20 cellular contexts compared by ENCODE assay signal in the genomic region with DNA sequence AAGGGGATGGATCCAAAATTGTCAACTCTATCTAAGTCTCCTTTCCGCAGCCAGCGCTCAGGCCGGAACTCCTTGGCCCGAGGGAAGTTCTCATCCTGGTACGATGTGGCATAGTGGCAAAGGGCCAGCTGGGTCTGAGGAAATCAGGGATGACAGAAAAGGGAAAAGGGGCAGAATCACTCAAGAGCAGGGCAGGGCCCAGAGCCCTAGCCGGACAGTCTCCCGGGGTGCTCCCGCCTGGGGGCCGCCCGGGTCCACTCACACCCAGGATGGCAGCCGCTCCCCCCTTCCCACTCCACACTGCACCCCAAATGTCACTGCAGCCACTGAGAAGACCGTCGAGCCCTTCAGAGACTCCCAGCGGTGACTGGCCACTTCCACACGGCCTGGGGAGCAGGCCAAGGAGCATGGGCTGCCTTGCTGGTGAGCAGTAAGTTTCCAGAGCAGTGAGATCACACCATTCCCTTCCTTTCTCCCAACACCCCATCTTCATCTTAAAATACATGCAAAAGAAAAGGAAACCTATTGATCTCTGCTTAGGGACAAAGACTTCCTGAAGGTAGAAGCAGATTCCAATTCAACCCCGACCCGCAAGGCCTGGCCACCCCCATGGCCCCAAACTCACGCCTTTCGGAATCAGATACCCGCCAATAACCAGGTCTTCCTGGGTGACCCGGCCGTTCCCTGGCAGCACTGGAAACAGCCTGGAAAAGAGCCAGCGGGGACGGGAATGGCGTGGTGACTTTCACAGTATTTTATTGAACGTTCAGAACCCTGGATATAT. TPM values are rescaled to one million over a fixed set of nuclear protein-coding genes. Genes with fewer than 3 reads are reported as not detected.
DNase-seq lines count a peak whose midpoint lies in the region; ATAC-seq and TF ChIP-seq lines count a peak whose summit lies in the region.
"Had no signal": no experiment of that assay in that cellular context is flagged by ENCODE, and none has a peak within 500 bp of the region (broad histone marks: within the 10 kb centered on the region; RNA-seq: fewer than 3 reads in every experiment).

No MANE protein-coding gene starts in this region.

- H3K4me3 ChIP-seq in GM23248 (peak overlapping the region; percentile 47), ascending aorta (peak overlapping the region in 1 of 2 donors; percentile 45), hepatocyte (no peak overlapping the region), skeletal muscle satellite cell (ENCODE audit: low read length) (no peak overlapping the region)

- H3K9me3 Mint-ChIP-seq in activated naive CD4-positive, alpha-beta T cell treated with anti-CD3 and anti-CD28 coated beads, Interleukin-2, amount 50 U/mL, for 72 hours: no peaks in the 10 kb centered on the region

- ATAC-seq in activated naive CD4-positive, alpha-beta T cell treated with anti-CD3 and anti-CD28 coated beads, Interleukin-2, amount 50 U/mL, for 72 hours: no peak
- ATAC-seq: activated T-cell treated with anti-CD3 and anti-CD28 coated beads, Interleukin-2, amount 50 U/mL, for 4 hours; HCT116 had no signal

- TF ChIP-seq CTCF in ascending aorta (IDR thresholded peaks at IDR 0.05) (no peak), hepatocyte (IDR thresholded peaks at IDR 0.05; ENCODE audit: poor library complexity) (no peak)

- WGBS in GM23248 (ENCODE audit: low coverage in 1 of 2, low lambda C conversion rate in 2 of 2, missing lambda C conversion rate in 2 of 2), 2 experiments: 45 to 49% methylated on average over 26 of the region's 26 CpGs
- WGBS in hepatocyte (ENCODE audit: low lambda C conversion rate, missing lambda C conversion rate): 87% methylated on average over 22 of the region's 26 CpGs

- H3K79me2 ChIP-seq in GM23248 (ENCODE audit: insufficient read depth) (no peaks in the 10 kb centered on the region), hepatocyte (no peaks in the 10 kb centered on the region)

- H3K4me2 ChIP-seq in GM23248 (ENCODE audit: unreplicated experiment) (peak overlapping the region; percentile 69), hepatocyte (no peak overlapping the region), skeletal muscle satellite cell (ENCODE audit: low read length) (peak overlapping the region; percentile 54)

- H3K27ac ChIP-seq in GM23248 (peak overlapping the region; percentile 53), ascending aorta (peak overlapping the region; percentile 59 to 67), hepatocyte (peak overlapping the region; percentile 22)
- H3K27ac ChIP-seq: C4-2B had no signal

- peaks cover 17% of the 10 kb centered on the region for H3K4me1 ChIP-seq in GM23248 (ENCODE audit: insufficient read depth)
- H3K4me1 ChIP-seq in ascending aorta: peaks cover 2 to 4% of the 10 kb centered on the region in 2 donors
- H3K4me1 ChIP-seq in hepatocyte (ENCODE audit: insufficient read depth): no peaks in the 10 kb centered on the region
- H3K4me1 ChIP-seq in skeletal muscle satellite cell (ENCODE audit: control insufficient read depth, insufficient read depth, low read length): peaks cover 16% of the 10 kb centered on the region

- H2AFZ ChIP-seq in GM23248 (peak overlapping the region; percentile 76), hepatocyte (no peak overlapping the region)

- H3K36me3 ChIP-seq in GM23248 (ENCODE audit: low read depth) (no peaks in the 10 kb centered on the region), ascending aorta (no peaks in the 10 kb centered on the region), hepatocyte (replicated peaks; ENCODE audit: insufficient read depth, low read depth) (no peaks in the 10 kb centered on the region), skeletal muscle satellite cell (ENCODE audit: insufficient read depth, low read length) (no peaks in the 10 kb centered on the region)

- no peaks in the 10 kb centered on the region for H3K36me3 Mint-ChIP-seq in activated naive CD4-positive, alpha-beta T cell treated with anti-CD3 and anti-CD28 coated beads, Interleukin-2, amount 50 U/mL, for 72 hours

- no peaks in the 10 kb centered on the region for H3K9me2 ChIP-seq in GM23248 (ENCODE audit: insufficient read depth)
- H3K9me2 ChIP-seq in hepatocyte (replicated peaks; ENCODE audit: insufficient read depth): no peaks in the 10 kb centered on the region

- DNase-seq in GM23248 (peak; percentile 68), ascending aorta (ENCODE audit: low spot score in 2 of 2) (no peak), hepatocyte (ENCODE audit: low spot score) (no peak), cerebellar nuclear complex (lab: John Stamatoyannopoulos, UW) (no peak), Kasumi-1 (lab: John Stamatoyannopoulos, UW) (no peak), DMS 273 (lab: John Stamatoyannopoulos, UW; ENCODE audit: unreplicated experiment) (no peak)
- no peak for DNase-seq in activated naive CD4-positive, alpha-beta T cell treated with anti-CD3 and anti-CD28 coated beads, Interleukin-2, amount 50 U/mL, for 72 hours (ENCODE audit: low spot score in 2 of 2)
- DNase-seq: activated CD4-positive, alpha-beta T cell treated with anti-CD3 and anti-CD28 coated beads, Interleukin-2, amount 10 ng/mL, durations not matched to agents 7 days and 5 days; activated T-cell treated with anti-CD3 and anti-CD28 coated beads, Interleukin-2, amount 50 U/mL, for 4 hours; DMS79 treated with DMSO at 0.1 percent for 48 hours; midbrain; NCI-H1436; NCI-H345; nucleus accumbens; SIG-M5 had no signal

- no peaks in the 10 kb centered on the region for H4K20me1 ChIP-seq in GM23248 (ENCODE audit: insufficient read depth)
- H4K20me1 ChIP-seq in hepatocyte (ENCODE audit: insufficient read depth, poor library complexity, severe bottlenecking): no peaks in the 10 kb centered on the region

- peak overlapping the region; percentile 55 for H3K9ac ChIP-seq in GM23248
- peak overlapping the region; percentile 27 for H3K9ac ChIP-seq in skeletal muscle satellite cell (ENCODE audit: low read depth, low read length)

- H3K27me3 ChIP-seq in GM23248 (replicated peaks; ENCODE audit: insufficient read depth): no peaks in the 10 kb centered on the region
- no peaks in the 10 kb centered on the region for H3K27me3 ChIP-seq in ascending aorta
- H3K27me3 ChIP-seq in hepatocyte: no peaks in the 10 kb centered on the region
- H3K27me3 ChIP-seq in skeletal muscle satellite cell (ENCODE audit: control insufficient read depth, insufficient read depth, low read length): no peaks in the 10 kb centered on the region

- no peak overlapping the region for H3K27ac Mint-ChIP-seq in activated naive CD4-positive, alpha-beta T cell treated with anti-CD3 and anti-CD28 coated beads, Interleukin-2, amount 50 U/mL, for 72 hours
- H3K27ac Mint-ChIP-seq: activated CD4-positive, alpha-beta T cell treated with anti-CD3 and anti-CD28 coated beads, Interleukin-2, amount 10 ng/mL, durations not matched to agents 7 days and 5 days; stimulated activated naive CD8-positive, alpha-beta T cell treated with anti-CD3 and anti-CD28 coated beads, Interleukin-15, Interleukin-2, amounts not matched to agents 100 ng/mL and 50 ng/mL, for 24 hours had no signal

- H3K9me3 ChIP-seq in GM23248 (ENCODE audit: low read depth) (no peaks in the 10 kb centered on the region), ascending aorta (no peaks in the 10 kb centered on the region), hepatocyte (ENCODE audit: low read depth) (no peaks in the 10 kb centered on the region), skeletal muscle satellite cell (replicated peaks; ENCODE audit: low read length) (no peaks in the 10 kb centered on the region)

- H3F3A ChIP-seq in GM23248 (ENCODE audit: insufficient read depth): no peaks in the 10 kb centered on the region; the same call in 1 of the 2 replicates

- in situ Hi-C loops in GM23248 (cut with MboI): no loop called here

- intact Hi-C loops in ascending aorta (cut with DNase I): no loop called here

RNA-seq across cellular contexts. Expression of a gene that starts 26.7 kb away (rescaled TPM):
- 0.13 and 0.65 TPM in 2 replicates for total RNA-seq in GM23248 (2014; rRNA removed; shearing (Covaris generic))
- polyA plus RNA-seq in GM23248 (2016; fragmentation: Nextera tagmentation; extraction: Ambion mirVana) (0.70 and 0.73 TPM in 2 replicates), hepatocyte (1.3 and 1.4 TPM in 2 replicates)
- total RNA-seq in ascending aorta (not detected), hepatocyte (0.56 and 1.2 TPM in 2 replicates)
- total RNA-seq in skeletal muscle satellite cell (2012; rRNA removed): not detected in 2 replicates
- total RNA-seq in activated naive CD4-positive, alpha-beta T cell treated with anti-CD3 and anti-CD28 coated beads, Interleukin-2, amount 50 U/mL, for 72 hours: not detected
- total RNA-seq: activated CD4-positive, alpha-beta T cell treated with anti-CD3 and anti-CD28 coated beads, Interleukin-2, amount 10 ng/mL, durations not matched to agents 7 days and 5 days; activated T-cell treated with anti-CD3 and anti-CD28 coated beads, Interleukin-2, amount 50 U/mL, for 4 hours; dermis microvascular lymphatic vessel endothelial cell had no signal
